ENCODE assay signal across 1 cellular context in genomic region chr2:113895819-113896563, GRCh38.
A peak's percentile ranks its signal among the peaks of the same experiment; 100 is the strongest.
TF ChIP-seq lines count a peak whose summit lies in the region.

No MANE protein-coding gene starts in this region.

TF ChIP-seq in K562, 482 proteins besides CTCF, POLR2A, EP300 and RAD21 (continues in another document):
- no peak for TF ChIP-seq NR3C1 (CRISPR knock-in tag; IDR thresholded peaks at IDR 0.05)
- TF ChIP-seq SIRT6 (IDR thresholded peaks at IDR 0.05; ENCODE audit: low read depth, low read length), result no peak
- no peak for TF ChIP-seq NFYB (IDR thresholded peaks at IDR 0.05; ENCODE audit: extremely low read depth, insufficient read length)
- TF ChIP-seq ZNF41 (CRISPR knock-in tag; conservative IDR thresholded peaks at IDR 0.05), result no peak
- TF ChIP-seq SIX5 (IDR thresholded peaks at IDR 0.05; ENCODE audit: borderline replicate concordance in 1 of 2, insufficient read depth in 1 of 2, low read depth in 1 of 2, low read length in 2 of 2), result no peak
- TF ChIP-seq RNF2 (IDR thresholded peaks at IDR 0.05), result no peak
- TF ChIP-seq RBBP5 (IDR thresholded peaks at IDR 0.05; ENCODE audit: borderline replicate concordance, insufficient read depth, low read length, poor library complexity, severe bottlenecking), result no peak
- peak; percentile 55; the same call in 1 of the 2 replicates for TF ChIP-seq C11orf30 (IDR thresholded peaks at IDR 0.05; ENCODE audit: low read depth)
- no peak for TF ChIP-seq BRD9 (IDR thresholded peaks at IDR 0.05; ENCODE audit: low read depth, partially characterized antibody)
- TF ChIP-seq NCOA6 (IDR thresholded peaks at IDR 0.05), result no peak
- no peak for TF ChIP-seq PCBP1 (IDR thresholded peaks at IDR 0.05; ENCODE audit: low read depth, low read length, poor library complexity, severe bottlenecking)
- no peak for TF ChIP-seq ZZZ3 (IDR thresholded peaks at IDR 0.05)
- TF ChIP-seq, protein P1, sequence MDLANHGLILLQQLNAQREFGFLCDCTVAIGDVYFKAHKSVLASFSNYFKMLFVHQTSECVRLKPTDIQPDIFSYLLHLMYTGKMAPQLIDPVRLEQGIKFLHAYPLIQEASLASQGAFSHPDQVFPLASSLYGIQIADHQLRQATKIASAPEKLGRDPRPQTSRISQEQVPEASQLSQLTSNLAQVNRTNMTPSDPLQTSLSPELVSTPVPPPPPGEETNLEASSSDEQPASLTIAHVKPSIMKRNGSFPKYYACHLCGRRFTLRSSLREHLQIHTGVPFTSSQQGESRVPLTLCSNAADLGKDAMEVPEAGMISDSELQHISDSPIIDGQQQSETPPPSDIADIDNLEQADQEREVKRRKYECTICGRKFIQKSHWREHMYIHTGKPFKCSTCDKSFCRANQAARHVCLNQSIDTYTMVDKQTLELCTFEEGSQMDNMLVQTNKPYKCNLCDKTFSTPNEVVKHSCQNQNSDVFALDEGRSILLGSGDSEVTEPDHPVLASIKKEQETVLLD (IDR thresholded peaks at IDR 0.05), result no peak
- peak; percentile 7; the same call in 1 of the 2 replicates for TF ChIP-seq MAFF (IDR thresholded peaks at IDR 0.05; ENCODE audit: low read length)
- TF ChIP-seq, protein P2, sequence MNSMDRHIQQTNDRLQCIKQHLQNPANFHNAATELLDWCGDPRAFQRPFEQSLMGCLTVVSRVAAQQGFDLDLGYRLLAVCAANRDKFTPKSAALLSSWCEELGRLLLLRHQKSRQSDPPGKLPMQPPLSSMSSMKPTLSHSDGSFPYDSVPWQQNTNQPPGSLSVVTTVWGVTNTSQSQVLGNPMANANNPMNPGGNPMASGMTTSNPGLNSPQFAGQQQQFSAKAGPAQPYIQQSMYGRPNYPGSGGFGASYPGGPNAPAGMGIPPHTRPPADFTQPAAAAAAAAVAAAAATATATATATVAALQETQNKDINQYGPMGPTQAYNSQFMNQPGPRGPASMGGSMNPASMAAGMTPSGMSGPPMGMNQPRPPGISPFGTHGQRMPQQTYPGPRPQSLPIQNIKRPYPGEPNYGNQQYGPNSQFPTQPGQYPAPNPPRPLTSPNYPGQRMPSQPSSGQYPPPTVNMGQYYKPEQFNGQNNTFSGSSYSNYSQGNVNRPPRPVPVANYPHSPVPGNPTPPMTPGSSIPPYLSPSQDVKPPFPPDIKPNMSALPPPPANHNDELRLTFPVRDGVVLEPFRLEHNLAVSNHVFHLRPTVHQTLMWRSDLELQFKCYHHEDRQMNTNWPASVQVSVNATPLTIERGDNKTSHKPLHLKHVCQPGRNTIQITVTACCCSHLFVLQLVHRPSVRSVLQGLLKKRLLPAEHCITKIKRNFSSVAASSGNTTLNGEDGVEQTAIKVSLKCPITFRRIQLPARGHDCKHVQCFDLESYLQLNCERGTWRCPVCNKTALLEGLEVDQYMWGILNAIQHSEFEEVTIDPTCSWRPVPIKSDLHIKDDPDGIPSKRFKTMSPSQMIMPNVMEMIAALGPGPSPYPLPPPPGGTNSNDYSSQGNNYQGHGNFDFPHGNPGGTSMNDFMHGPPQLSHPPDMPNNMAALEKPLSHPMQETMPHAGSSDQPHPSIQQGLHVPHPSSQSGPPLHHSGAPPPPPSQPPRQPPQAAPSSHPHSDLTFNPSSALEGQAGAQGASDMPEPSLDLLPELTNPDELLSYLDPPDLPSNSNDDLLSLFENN (IDR thresholded peaks at IDR 0.05; ENCODE audit: low read depth in 2 of 2, low read length in 2 of 2), result no peak
- no peak for TF ChIP-seq RBM17 (IDR thresholded peaks at IDR 0.05; ENCODE audit: borderline replicate concordance, low read depth, low read length)
- no peak for TF ChIP-seq ZNF212 (CRISPR knock-in tag; IDR thresholded peaks at IDR 0.05)
- TF ChIP-seq HSF4 (CRISPR knock-in tag; IDR thresholded peaks at IDR 0.05; ENCODE audit: borderline replicate concordance), result no peak
- TF ChIP-seq GATA2 (CRISPR knock-in tag; IDR thresholded peaks at IDR 0.05), result 0 out of 2 replicates have a peak, but pooled peaks have one; percentile 19
- TF ChIP-seq NONO (IDR thresholded peaks at IDR 0.05; ENCODE audit: low read depth in 2 of 2, low read length in 1 of 2), result no peak
- TF ChIP-seq, protein P3, sequence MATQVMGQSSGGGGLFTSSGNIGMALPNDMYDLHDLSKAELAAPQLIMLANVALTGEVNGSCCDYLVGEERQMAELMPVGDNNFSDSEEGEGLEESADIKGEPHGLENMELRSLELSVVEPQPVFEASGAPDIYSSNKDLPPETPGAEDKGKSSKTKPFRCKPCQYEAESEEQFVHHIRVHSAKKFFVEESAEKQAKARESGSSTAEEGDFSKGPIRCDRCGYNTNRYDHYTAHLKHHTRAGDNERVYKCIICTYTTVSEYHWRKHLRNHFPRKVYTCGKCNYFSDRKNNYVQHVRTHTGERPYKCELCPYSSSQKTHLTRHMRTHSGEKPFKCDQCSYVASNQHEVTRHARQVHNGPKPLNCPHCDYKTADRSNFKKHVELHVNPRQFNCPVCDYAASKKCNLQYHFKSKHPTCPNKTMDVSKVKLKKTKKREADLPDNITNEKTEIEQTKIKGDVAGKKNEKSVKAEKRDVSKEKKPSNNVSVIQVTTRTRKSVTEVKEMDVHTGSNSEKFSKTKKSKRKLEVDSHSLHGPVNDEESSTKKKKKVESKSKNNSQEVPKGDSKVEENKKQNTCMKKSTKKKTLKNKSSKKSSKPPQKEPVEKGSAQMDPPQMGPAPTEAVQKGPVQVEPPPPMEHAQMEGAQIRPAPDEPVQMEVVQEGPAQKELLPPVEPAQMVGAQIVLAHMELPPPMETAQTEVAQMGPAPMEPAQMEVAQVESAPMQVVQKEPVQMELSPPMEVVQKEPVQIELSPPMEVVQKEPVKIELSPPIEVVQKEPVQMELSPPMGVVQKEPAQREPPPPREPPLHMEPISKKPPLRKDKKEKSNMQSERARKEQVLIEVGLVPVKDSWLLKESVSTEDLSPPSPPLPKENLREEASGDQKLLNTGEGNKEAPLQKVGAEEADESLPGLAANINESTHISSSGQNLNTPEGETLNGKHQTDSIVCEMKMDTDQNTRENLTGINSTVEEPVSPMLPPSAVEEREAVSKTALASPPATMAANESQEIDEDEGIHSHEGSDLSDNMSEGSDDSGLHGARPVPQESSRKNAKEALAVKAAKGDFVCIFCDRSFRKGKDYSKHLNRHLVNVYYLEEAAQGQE (CRISPR knock-in tag; IDR thresholded peaks at IDR 0.05; ENCODE audit: low read depth), result no peak
- TF ChIP-seq HLTF (IDR thresholded peaks at IDR 0.05), result no peak
- no peak for TF ChIP-seq ID3 (CRISPR knock-in tag; IDR thresholded peaks at IDR 0.05)
- TF ChIP-seq ID3 (tag; IDR thresholded peaks at IDR 0.05), result no peak
- TF ChIP-seq ZNF316 (IDR thresholded peaks at IDR 0.05), result peak; percentile 19; the same call in 1 of the 2 replicates
- TF ChIP-seq BHLHE40 (IDR thresholded peaks at IDR 0.05; ENCODE audit: low read length), result no peak
- no peak for TF ChIP-seq JUND (IDR thresholded peaks at IDR 0.05; ENCODE audit: borderline replicate concordance, low read depth, low read length)
- no peak for TF ChIP-seq JUND (tag; IDR thresholded peaks at IDR 0.05; ENCODE audit: borderline replicate concordance, low read depth, low read length)
- TF ChIP-seq, protein P4, sequence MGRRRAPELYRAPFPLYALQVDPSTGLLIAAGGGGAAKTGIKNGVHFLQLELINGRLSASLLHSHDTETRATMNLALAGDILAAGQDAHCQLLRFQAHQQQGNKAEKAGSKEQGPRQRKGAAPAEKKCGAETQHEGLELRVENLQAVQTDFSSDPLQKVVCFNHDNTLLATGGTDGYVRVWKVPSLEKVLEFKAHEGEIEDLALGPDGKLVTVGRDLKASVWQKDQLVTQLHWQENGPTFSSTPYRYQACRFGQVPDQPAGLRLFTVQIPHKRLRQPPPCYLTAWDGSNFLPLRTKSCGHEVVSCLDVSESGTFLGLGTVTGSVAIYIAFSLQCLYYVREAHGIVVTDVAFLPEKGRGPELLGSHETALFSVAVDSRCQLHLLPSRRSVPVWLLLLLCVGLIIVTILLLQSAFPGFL (CRISPR knock-in tag; IDR thresholded peaks at IDR 0.05), result 0 out of 2 replicates have a peak, but pooled peaks have one; percentile 54
- no peak for TF ChIP-seq ZNF282 (CRISPR knock-in tag; IDR thresholded peaks at IDR 0.05)
- TF ChIP-seq CBFA2T3 (IDR thresholded peaks at IDR 0.05), result peak; percentile 27
- TF ChIP-seq ATF7 (IDR thresholded peaks at IDR 0.05), result no peak
- TF ChIP-seq ETV1 (tag; conservative IDR thresholded peaks at IDR 0.05; ENCODE audit: low read depth), result no peak
- no peak for TF ChIP-seq ZNF12 (CRISPR knock-in tag; IDR thresholded peaks at IDR 0.05)
- no peak for TF ChIP-seq DLX4 (CRISPR knock-in tag; IDR thresholded peaks at IDR 0.05)
- TF ChIP-seq ZNF197 (CRISPR knock-in tag; IDR thresholded peaks at IDR 0.05; ENCODE audit: low read depth), result no peak
- TF ChIP-seq, protein P5, sequence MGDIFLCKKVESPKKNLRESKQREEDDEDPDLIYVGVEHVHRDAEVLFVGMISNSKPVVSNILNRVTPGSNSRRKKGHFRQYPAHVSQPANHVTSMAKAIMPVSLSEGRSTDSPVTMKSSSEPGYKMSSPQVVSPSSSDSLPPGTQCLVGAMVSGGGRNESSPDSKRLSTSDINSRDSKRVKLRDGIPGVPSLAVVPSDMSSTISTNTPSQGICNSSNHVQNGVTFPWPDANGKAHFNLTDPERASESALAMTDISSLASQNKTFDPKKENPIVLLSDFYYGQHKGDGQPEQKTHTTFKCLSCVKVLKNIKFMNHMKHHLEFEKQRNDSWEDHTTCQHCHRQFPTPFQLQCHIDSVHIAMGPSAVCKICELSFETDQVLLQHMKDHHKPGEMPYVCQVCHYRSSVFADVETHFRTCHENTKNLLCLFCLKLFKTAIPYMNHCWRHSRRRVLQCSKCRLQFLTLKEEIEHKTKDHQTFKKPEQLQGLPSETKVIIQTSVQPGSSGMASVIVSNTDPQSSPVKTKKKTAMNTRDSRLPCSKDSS (IDR thresholded peaks at IDR 0.05; ENCODE audit: low read depth, partially characterized antibody), result no peak
- no peak for TF ChIP-seq ELF2 (CRISPR knock-in tag; IDR thresholded peaks at IDR 0.05)
- TF ChIP-seq E2F8 (IDR thresholded peaks at IDR 0.05; ENCODE audit: low read depth, partially characterized antibody), result no peak
- no peak for TF ChIP-seq ZBTB5 (IDR thresholded peaks at IDR 0.05)
- no peak for TF ChIP-seq BCLAF1 (IDR thresholded peaks at IDR 0.05; ENCODE audit: borderline replicate concordance in 1 of 2, control insufficient read depth in 1 of 2, low read depth in 2 of 2, low read length in 1 of 2)
- TF ChIP-seq ZNF551 (CRISPR knock-in tag; IDR thresholded peaks at IDR 0.05), result no peak
